Comparison of ENCODE assay signal across 17 cellular contexts in genomic region chr4:122911588-122911987, GRCh38. TPM values are rescaled to one million over a fixed set of nuclear protein-coding genes. Genes with fewer than 3 reads are reported as not detected.
A peak's percentile ranks its signal among the peaks of the same experiment; 100 is the strongest.
DNase-seq lines count a peak whose midpoint lies in the region; ATAC-seq, FAIRE-seq and TF ChIP-seq lines count a peak whose summit lies in the region.
"Had no signal": no experiment of that assay in that cellular context is flagged by ENCODE, and none has a peak within 500 bp of the region (broad histone marks: within the 10 kb centered on the region; RNA-seq: fewer than 3 reads in every experiment).

No MANE protein-coding gene starts in this region.

- no peaks in the 10 kb centered on the region for H3K9me3 Mint-ChIP-seq in Calu3 (ENCODE audit: low read depth, unreplicated experiment)
- H3K9me3 Mint-ChIP-seq: CD14-positive monocyte; CD8-positive, alpha-beta T cell had no signal

- ATAC-seq in left lobe of liver (peak; percentile 54), HG03571 (IDR thresholded peaks at IDR 0.05; ENCODE audit: unreplicated experiment) (no peak)
- ATAC-seq: A549; CD8-positive, alpha-beta T cell had no signal

- H3K27ac Mint-ChIP-seq in Calu3 (ENCODE audit: unreplicated experiment) = peak overlapping the region; percentile 56
- H3K27ac Mint-ChIP-seq: CD8-positive, alpha-beta T cell had no signal

- no peaks in the 10 kb centered on the region for H3K36me3 Mint-ChIP-seq in Calu3 (ENCODE audit: insufficient read depth, unreplicated experiment)

- intact Hi-C loops in Calu3 (cut with micrococcal nuclease; ENCODE audit: unreplicated experiment) = loop anchor here (5.0 kb wide), 1 partner anchor 84 kb away; the partner anchor contains the start of gene FGF2

- TSS peak; percentile 22 for BruUV-seq in Calu3 (replicated peaks; lab: Mats Ljungman, UMichigan)

- peaks cover 17% of the 10 kb centered on the region for H3K4me1 Mint-ChIP-seq in Calu3 (ENCODE audit: low read depth, unreplicated experiment)
- H3K4me1 Mint-ChIP-seq: CD14-positive monocyte had no signal

- no peak overlapping the region for H3K4me3 Mint-ChIP-seq in Calu3 (ENCODE audit: low read depth, unreplicated experiment)
- H3K4me3 Mint-ChIP-seq: CD14-positive monocyte; CD8-positive, alpha-beta T cell had no signal

- no peak for DNase-seq in Calu3
- peak; percentile 28 for DNase-seq in OCI-M1 (lab: John Stamatoyannopoulos, UW)
- DNase-seq in left lobe of liver (ENCODE audit: low spot score) = no peak
- no peak for DNase-seq in GM20000 (ENCODE audit: low spot score)
- no peak for DNase-seq in stimulated activated CD4-positive, alpha-beta T cell treated with anti-CD3 and anti-CD28 coated beads, Interleukin-1b, Interleukin-23, amount 100 ng/mL, for 48 hours
- DNase-seq in SKM-1 treated with dmso at 0.1 percent for 144 hours (lab: John Stamatoyannopoulos, UW; ENCODE audit: unreplicated experiment) = no peak
- DNase-seq: Caco-2; CD8-positive, alpha-beta T cell; DMS 273 treated with DMSO at 0.1 percent for 48 hours; HCEC 1CT; IMR-90; KBM-7 had no signal

- CTCF ChIA-PET in Calu3 (lab: Charles Lee) = interaction anchor here (1.0 kb wide), 1 partner anchor 154 kb away, joined by 3 read pairs; no protein-coding TSS in a partner anchor

- TF ChIP-seq CTCF in Calu3 (IDR thresholded peaks at IDR 0.05; ENCODE audit: unreplicated experiment) (no peak), GM20000 (IDR thresholded peaks at IDR 0.05; ENCODE audit: extremely low read depth, missing control alignments) (no peak)

- H3K27me3 Mint-ChIP-seq in Calu3 (ENCODE audit: unreplicated experiment) = no peaks in the 10 kb centered on the region

- FAIRE-seq in A204.1 (lab: Jason Lieb, UNC) = peak; percentile 56
- FAIRE-seq: A549, GM18507 had no signal

RNA-seq across cellular contexts. Expression of gene NUDT6, which starts 10.8 kb away (rescaled TPM):
- total RNA-seq in Calu3 (2022) (4.9 and 5.4 TPM in 2 replicates), left lobe of liver (16.9 TPM)
